In the genomic region with DNA sequence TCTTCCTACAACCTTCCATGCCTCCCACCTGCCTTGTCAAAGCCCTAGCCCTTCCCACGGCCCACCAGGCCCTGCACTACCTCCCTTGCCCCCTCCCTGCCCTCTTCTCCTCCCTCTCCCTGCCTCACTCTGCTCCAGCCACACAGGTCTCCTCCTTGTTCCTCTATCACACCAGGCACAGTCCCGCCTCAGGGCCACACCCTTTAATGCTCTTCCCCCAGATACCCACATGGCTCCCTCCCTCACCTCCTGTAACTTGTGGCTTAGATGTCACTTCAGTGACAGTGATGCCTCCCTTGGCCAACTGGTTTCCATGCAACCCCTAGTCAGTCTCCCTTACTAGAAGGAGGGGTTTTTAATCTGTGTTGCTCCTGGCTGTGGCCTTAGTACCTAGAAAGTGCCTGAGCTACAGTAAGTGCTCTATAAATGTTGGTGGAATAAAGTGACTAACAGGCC, we compare ENCODE assay signal across 10 cellular contexts. TPM values are rescaled to one million over a fixed set of nuclear protein-coding genes. Genes with fewer than 3 reads are reported as not detected.
A peak's percentile ranks its signal among the peaks of the same experiment; 100 is the strongest.
DNase-seq lines count a peak whose midpoint lies in the region; TF ChIP-seq lines count a peak whose summit lies in the region.
"Had no signal": no experiment of that assay in that cellular context is flagged by ENCODE, and none has a peak within 500 bp of the region (broad histone marks: within the 10 kb centered on the region; RNA-seq: fewer than 3 reads in every experiment).

No MANE protein-coding gene starts in this region.

- intact Hi-C loops in breast epithelium (cut with DNase I; ENCODE audit: low total_unique reads) = no loop called here

- H3K9me3 Mint-ChIP-seq in neural crest cell = no peaks in the 10 kb centered on the region

- peaks cover 18% of the 10 kb centered on the region for H3K27me3 Mint-ChIP-seq in neural crest cell (ENCODE audit: low read depth)

- DNase-seq in GM06990 (ENCODE audit: extremely low read depth, insufficient read length) = no peak
- DNase-seq in NOMO-1 treated with dmso at 0.1 percent for 144 hours (lab: John Stamatoyannopoulos, UW; ENCODE audit: unreplicated experiment) = peak; percentile 16
- no peak for DNase-seq in breast epithelium (ENCODE audit: low spot score in 2 of 2)
- no peak for DNase-seq in neural crest cell (ENCODE audit: low read depth, low spot score)
- no peak for DNase-seq in COLO829 (ENCODE audit: low spot score)
- DNase-seq in kidney glomerular epithelial cell (lab: John Stamatoyannopoulos, UW) = no peak
- no peak for DNase-seq in iPS-NIHi11 (ENCODE audit: low spot score)
- no peak for DNase-seq in NK-92 treated with Interleukin-12 subunit alpha and Interleukin-12 subunit beta, amount 100 ng/mL, for 24 hours (lab: John Stamatoyannopoulos, UW)
- DNase-seq: midbrain, NCI-H2171 had no signal

- H3K36me3 ChIP-seq in GM06990 (ENCODE audit: control insufficient read depth, insufficient read depth, low read length) (peaks cover 7% of the 10 kb centered on the region), breast epithelium (no peaks in the 10 kb centered on the region)

- H3K27me3 ChIP-seq in GM06990 (replicated peaks; ENCODE audit: control insufficient read depth, insufficient read depth, low read length) (no peaks in the 10 kb centered on the region), breast epithelium (no peaks in the 10 kb centered on the region)

- H3K4me1 Mint-ChIP-seq in neural crest cell = peaks cover 17% of the 10 kb centered on the region

- no peak overlapping the region for H3K27ac ChIP-seq in breast epithelium

- no peaks in the 10 kb centered on the region for H3K36me3 Mint-ChIP-seq in neural crest cell (ENCODE audit: low read depth)

- H3K4me1 ChIP-seq in breast epithelium = peaks cover 0 to 17% of the 10 kb centered on the region in 2 donors

- peak overlapping the region; percentile 98 for H3K4me3 ChIP-seq in GM06990 (replicated peaks; ENCODE audit: low read depth, low read length)
- H3K4me3 ChIP-seq in breast epithelium = peak overlapping the region in 2 of 3 donors; percentile 84 to 95

- H3K9me3 ChIP-seq in breast epithelium = no peaks in the 10 kb centered on the region

- H3K4me3 Mint-ChIP-seq in neural crest cell = peak overlapping the region; percentile 72

- TF ChIP-seq CTCF in GM06990 (IDR thresholded peaks at IDR 0.05; ENCODE audit: insufficient read depth, low read length, poor library complexity, severe bottlenecking) (no peak), breast epithelium (IDR thresholded peaks at IDR 0.05) (no peak), neural crest cell (conservative IDR thresholded peaks at IDR 0.05) (no peak)

- no peak overlapping the region for H3K27ac Mint-ChIP-seq in neural crest cell (ENCODE audit: unreplicated experiment)

- TF ChIP-seq POLR2A in breast epithelium (IDR thresholded peaks at IDR 0.05) = no peak

RNA-seq across cellular contexts. Expression of a gene that starts 1.3 kb away (rescaled TPM):
- total RNA-seq in breast epithelium (10 to 100 TPM; 21.5 to 29.8 (median 25.6) TPM), neural crest cell (33.9 and 34.8 TPM in 2 replicates)

RNA-seq across cellular contexts. Expression of a gene that starts 1.4 kb away (rescaled TPM):
- total RNA-seq in breast epithelium (1 to 10 TPM in 1 of 3 donors, under 1 TPM in 2; 0.80 to 3.2 (median 0.98) TPM), neural crest cell (0.19 and 0.27 TPM in 2 replicates)

RNA-seq across cellular contexts. Expression of a gene that starts 27.6 kb away (rescaled TPM):
- not detected for total RNA-seq in breast epithelium
- total RNA-seq in neural crest cell = not detected in 2 replicates

RNA-seq across cellular contexts. Expression of a gene that starts 48.2 kb away (rescaled TPM):
- total RNA-seq in breast epithelium (10 to 100 TPM in 1 of 3 donors, 1 to 10 TPM in 1, under 1 TPM in 1; 0.66 to 12.6 (median 8.2) TPM), neural crest cell (not detected in 2 replicates)

RNA-seq across cellular contexts. Expression of a gene that starts 57.2 kb away (rescaled TPM):
- total RNA-seq in breast epithelium (10 to 100 TPM; 50.8 to 72.8 (median 64.5) TPM), neural crest cell (171 and 178 TPM in 2 replicates)
